8 cellular contexts compared by ENCODE assay signal in the genomic region with DNA sequence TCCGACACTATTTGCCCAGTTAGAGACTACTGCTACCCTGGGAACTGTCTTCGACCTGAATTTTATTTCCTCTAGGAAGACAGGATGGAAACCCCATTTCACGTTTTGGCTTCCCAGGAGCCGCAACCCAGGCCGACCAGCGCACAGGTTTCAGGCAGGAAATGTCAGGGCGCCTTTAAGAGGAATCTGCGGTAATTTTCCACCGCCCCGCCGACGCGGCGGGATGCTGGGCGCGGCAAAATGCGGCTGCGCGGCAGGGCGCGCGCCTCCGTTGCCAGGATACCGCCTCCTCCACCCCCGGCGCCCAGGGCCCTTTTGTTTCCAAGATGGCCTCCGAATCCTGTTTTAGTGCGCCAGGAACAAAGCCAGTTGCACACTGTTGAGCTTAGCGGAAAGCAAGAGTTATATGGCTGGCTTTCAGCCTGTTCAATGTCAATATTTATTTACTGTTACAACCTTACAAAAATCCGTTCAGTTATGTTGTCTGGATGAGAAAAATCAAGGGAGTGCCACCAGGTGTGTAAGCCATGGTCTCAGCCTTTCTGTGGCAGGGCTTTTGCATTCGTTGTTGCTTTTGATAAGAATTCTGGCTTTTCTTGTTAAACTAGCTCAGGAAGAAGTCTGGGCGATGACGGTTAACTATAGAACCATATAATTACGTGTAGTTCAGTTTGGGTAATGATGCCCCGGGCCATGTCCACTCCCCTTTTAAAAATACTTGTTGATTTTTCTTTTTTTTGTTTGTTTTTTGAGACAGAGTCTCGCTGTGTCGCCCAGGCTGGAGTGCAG.
A peak's percentile ranks its signal among the peaks of the same experiment; 100 is the strongest.
DNase-seq lines count a peak whose midpoint lies in the region; ATAC-seq and TF ChIP-seq lines count a peak whose summit lies in the region.

No MANE protein-coding gene starts in this region.

- H3K9me2 ChIP-seq in Loucy (replicated peaks; ENCODE audit: low read depth, low read length) (no peaks in the 10 kb centered on the region), neural cell (ENCODE audit: insufficient read depth, low read length) (no peaks in the 10 kb centered on the region)

- POLR2A ChIA-PET in RWPE1 (lab: Yijun Ruan, JAX; ENCODE audit: low non-redundant PET), result interaction anchor here (0.6 to 4.7 kb wide), 3 partner anchors 11 to 101 kb away, joined by 4 to 39 read pairs (median 6); no protein-coding TSS in a partner anchor

- H3K27me3 Mint-ChIP-seq in H9 (ENCODE audit: low read depth), result peaks cover 1% of the 10 kb centered on the region; the same call in 1 of the 2 replicates
- no peaks in the 10 kb centered on the region for H3K27me3 Mint-ChIP-seq in stimulated activated naive CD8-positive, alpha-beta T cell treated with anti-CD3 and anti-CD28 coated beads, Interleukin-15, amount 100 ng/mL, for 72 hours

- H3T11ph ChIP-seq in H9 (ENCODE audit: low read length), result peak overlapping the region; percentile 30

- H4K8ac ChIP-seq in H9 (replicated peaks; ENCODE audit: insufficient read length, low read depth, low read length), result no peak overlapping the region

- peak; percentile 84 for ATAC-seq in stimulated activated naive CD8-positive, alpha-beta T cell treated with anti-CD3 and anti-CD28 coated beads, Interleukin-15, amount 100 ng/mL, for 72 hours

- H3K4ac ChIP-seq in H9 (ENCODE audit: low read depth, low read length), result no peak overlapping the region; the same call in 1 of the 2 replicates

- H3K4me3 ChIP-seq in Loucy (ENCODE audit: low read length, poor library complexity, severe bottlenecking), result peak overlapping the region; percentile 68
- H3K4me3 ChIP-seq in neural cell (ENCODE audit: low read length), result peak overlapping the region; percentile 62

- H2BK15ac ChIP-seq in H9 (ENCODE audit: low read depth, low read length), result no peak overlapping the region

- H3K27me3 ChIP-seq in H9 (ENCODE audit: insufficient read depth, low read length), result no peaks in the 10 kb centered on the region
- H3K27me3 ChIP-seq in Loucy (ENCODE audit: insufficient read depth, low read length, poor library complexity, severe bottlenecking), result no peaks in the 10 kb centered on the region
- H3K27me3 ChIP-seq in neural cell (ENCODE audit: insufficient read depth, low read depth, low read length), result no peaks in the 10 kb centered on the region

- peak overlapping the region; percentile 80 for H3K27ac ChIP-seq in H9 (ENCODE audit: insufficient read length, low read depth, low read length)
- peak overlapping the region; percentile 81 for H3K27ac ChIP-seq in RWPE1
- H3K27ac ChIP-seq in neural cell (ENCODE audit: low read length), result peak overlapping the region; percentile 100

- 0 out of 2 replicates have a peak, but pooled peaks cover 4% of the 10 kb centered on the region for H3F3A ChIP-seq in Loucy (ENCODE audit: low read depth)
- H3F3A ChIP-seq in neural cell (ENCODE audit: insufficient read depth, low read length, poor library complexity, severe bottlenecking), result peaks cover 5% of the 10 kb centered on the region

- H3K23ac ChIP-seq in H9 (ENCODE audit: insufficient read length, low read depth, low read length), result no peak overlapping the region

- no peak overlapping the region for H2AK5ac ChIP-seq in H9 (ENCODE audit: insufficient read length, low read length)

- peaks cover 64 to 71% of the 10 kb centered on the region in 2 experiments for H3K4me1 Mint-ChIP-seq in H9
- peaks cover 63% of the 10 kb centered on the region for H3K4me1 Mint-ChIP-seq in stimulated activated naive CD8-positive, alpha-beta T cell treated with anti-CD3 and anti-CD28 coated beads, Interleukin-15, amount 100 ng/mL, for 72 hours

- peak overlapping the region; percentile 80 for H2BK12ac ChIP-seq in H9 (ENCODE audit: insufficient read length, low read depth, low read length)

- peak overlapping the region; percentile 98; the same call in 1 of the 2 replicates for H3K14ac ChIP-seq in H9 (ENCODE audit: insufficient read depth, low read length)

- H3K4me2 ChIP-seq in H9 (ENCODE audit: insufficient read depth, insufficient read length, low read length) (peak overlapping the region; percentile 89), Loucy (ENCODE audit: low read depth, low read length, poor library complexity, severe bottlenecking) (peak overlapping the region; percentile 82), neural cell (ENCODE audit: low read length) (peak overlapping the region; percentile 91)

- no peaks in the 10 kb centered on the region for H3K36me3 Mint-ChIP-seq in H9 (ENCODE audit: insufficient read depth in 1 of 3, low read depth in 3 of 3)

- H3K27ac Mint-ChIP-seq in H9, result peak overlapping the region; percentile 97 to 99 (median 98)
- peak overlapping the region; percentile 93 to 96 for H3K27ac Mint-ChIP-seq in stimulated activated naive CD8-positive, alpha-beta T cell treated with anti-CD3 and anti-CD28 coated beads, Interleukin-15, amount 100 ng/mL, for 72 hours

- H2BK20ac ChIP-seq in H9 (ENCODE audit: low read depth, low read length, poor library complexity, severe bottlenecking), result no peak overlapping the region

- peaks cover 26% of the 10 kb centered on the region for H3K4me1 ChIP-seq in H9 (ENCODE audit: insufficient read depth, low read length)
- peaks cover 19% of the 10 kb centered on the region for H3K4me1 ChIP-seq in Loucy (ENCODE audit: insufficient read depth, low read length, poor library complexity, severe bottlenecking)

- peak overlapping the region; percentile 81 for H3K9ac ChIP-seq in H9 (ENCODE audit: extremely low read depth, insufficient read length, low read length)
- H3K9ac ChIP-seq in Loucy (ENCODE audit: low read depth, low read length, poor library complexity, severe bottlenecking), result peak overlapping the region; percentile 66
- peak overlapping the region; percentile 84 for H3K9ac ChIP-seq in neural cell (ENCODE audit: low read length)

- peak overlapping the region; percentile 99 for H3K18ac ChIP-seq in H9 (ENCODE audit: insufficient read length, low read depth, low read length)

- no CpG with 5 or more reads among the region's 37 CpGs for WGBS in H9 (ENCODE audit: extremely low coverage, insufficient read length, low lambda C conversion rate)

- H3K9me3 ChIP-seq in H9 (ENCODE audit: control insufficient read depth, low read depth, low read length), result no peaks in the 10 kb centered on the region
- H3K9me3 ChIP-seq in Loucy (ENCODE audit: insufficient read depth, low read depth, low read length), result no peaks in the 10 kb centered on the region
- H3K9me3 ChIP-seq in neural cell (ENCODE audit: low read length), result no peaks in the 10 kb centered on the region

- H2AFZ ChIP-seq in H9 (ENCODE audit: low read length) (no peak overlapping the region), Loucy (ENCODE audit: low read length) (peak overlapping the region; percentile 88), neural cell (ENCODE audit: low read depth, low read length) (peak overlapping the region; percentile 43)

- H4K91ac ChIP-seq in H9 (ENCODE audit: insufficient read length, low read depth, low read length), result no peak overlapping the region

- no peaks in the 10 kb centered on the region for H4K20me1 ChIP-seq in H9 (ENCODE audit: control insufficient read depth, insufficient read depth, insufficient read length)
- H4K20me1 ChIP-seq in Loucy (ENCODE audit: insufficient read depth, low read length, poor library complexity, severe bottlenecking), result no peaks in the 10 kb centered on the region
- no peaks in the 10 kb centered on the region for H4K20me1 ChIP-seq in neural cell (ENCODE audit: insufficient read depth)

- in situ Hi-C loops in G401 (cut with HindIII; ENCODE audit: low sequenced_read_pairs), result no loop called here

- H3K4me3 Mint-ChIP-seq in H9, result peak overlapping the region; percentile 55 to 69
- H3K4me3 Mint-ChIP-seq in stimulated activated naive CD8-positive, alpha-beta T cell treated with anti-CD3 and anti-CD28 coated beads, Interleukin-15, amount 100 ng/mL, for 72 hours, result peak overlapping the region; percentile 78 to 88

- peak; percentile 42 for TF ChIP-seq RAD21 in neural cell (conservative IDR thresholded peaks at IDR 0.05)

- TF ChIP-seq CTCF in H9 (conservative IDR thresholded peaks at IDR 0.05), result no peak
- TF ChIP-seq CTCF in Loucy (conservative IDR thresholded peaks at IDR 0.05; ENCODE audit: low read length), result no peak
- TF ChIP-seq CTCF in RWPE1 (conservative IDR thresholded peaks at IDR 0.05; ENCODE audit: low read depth), result no peak
- TF ChIP-seq CTCF in neural cell (IDR thresholded peaks at IDR 0.05; ENCODE audit: poor library complexity, severe bottlenecking), result peak; percentile 24

- TF ChIP-seq EP300 in neural cell (conservative IDR thresholded peaks at IDR 0.05; ENCODE audit: poor library complexity, severe bottlenecking), result no peak

- H3K79me1 ChIP-seq in H9 (ENCODE audit: insufficient read depth, low read depth, low read length, poor library complexity, severe bottlenecking), result no peaks in the 10 kb centered on the region

- peaks cover 5% of the 10 kb centered on the region for H3K23me2 ChIP-seq in H9 (ENCODE audit: insufficient read length, low read depth, low read length, poor library complexity, severe bottlenecking)

- H3K56ac ChIP-seq in H9 (ENCODE audit: insufficient read length, low read depth, low read length), result no peak overlapping the region

- H3K36me3 ChIP-seq in Loucy (ENCODE audit: insufficient read depth, low read length) (no peaks in the 10 kb centered on the region), neural cell (ENCODE audit: insufficient read depth, low read length) (no peaks in the 10 kb centered on the region)

- H2BK120ac ChIP-seq in H9 (ENCODE audit: low read depth, low read length, poor library complexity, severe bottlenecking), result no peak overlapping the region

- H3K9me3 Mint-ChIP-seq in H9, result no peaks in the 10 kb centered on the region
- no peaks in the 10 kb centered on the region for H3K9me3 Mint-ChIP-seq in stimulated activated naive CD8-positive, alpha-beta T cell treated with anti-CD3 and anti-CD28 coated beads, Interleukin-15, amount 100 ng/mL, for 72 hours

- peak overlapping the region; percentile 74 for H2BK5ac ChIP-seq in H9 (ENCODE audit: insufficient read length, low read length)

- H3K79me2 ChIP-seq in H9 (ENCODE audit: insufficient read depth, low read length), result 0 out of 2 replicates have a peak, but pooled peaks cover 1% of the 10 kb centered on the region
- no peaks in the 10 kb centered on the region for H3K79me2 ChIP-seq in Loucy (ENCODE audit: insufficient read depth, low read length)
- H3K79me2 ChIP-seq in neural cell (replicated peaks; ENCODE audit: insufficient read depth, low read length), result peaks cover 16% of the 10 kb centered on the region

- peak overlapping the region; percentile 99 for H4K5ac ChIP-seq in H9 (ENCODE audit: insufficient read length, low read depth, low read length)

- DNase-seq in G401 (ENCODE audit: low spot score), result peak; percentile 95
- DNase-seq in H9, result peak; percentile 94
- DNase-seq in RWPE1 (ENCODE audit: low spot score), result peak; percentile 97
- peak; percentile 78 for DNase-seq in activated effector memory CD4-positive, alpha-beta T cell treated with Interleukin-2 at 50 U/mL for 16 hours
- DNase-seq in fibroblast of the conjunctiva (ENCODE audit: low read depth), result peak; percentile 76
- DNase-seq in stimulated activated naive CD8-positive, alpha-beta T cell treated with anti-CD3 and anti-CD28 coated beads, Interleukin-15, amount 100 ng/mL, for 72 hours, result peak; percentile 66 to 80

- CTCF ChIA-PET in RWPE1 (lab: Yijun Ruan, JAX), result interaction anchor here (0.6 to 1.7 kb wide), 6 partner anchors 10 to 1567 kb away, joined by 3 to 20 read pairs (median 6); no protein-coding TSS in a partner anchor

TF ChIP-seq in neural cell, 6 proteins besides CTCF, POLR2A, EP300 and RAD21 (continues in another document):
- TF ChIP-seq POLR2AphosphoS5 (IDR thresholded peaks at IDR 0.05), result peak; percentile 96

Comparison
In these comparisons a context has a peak if more than half of its experiments do, and no peak if none do; other contexts are left out.
1. Peak in every context shown above with its lines: DNase-seq, ATAC-seq, H3K4me3 ChIP-seq and H3K27ac ChIP-seq.